8 cellular contexts compared by ENCODE assay signal in genomic region chr1:243842978-243843490, GRCh38. TPM values are rescaled to one million over a fixed set of nuclear protein-coding genes. Genes with fewer than 3 reads are reported as not detected.
DNase-seq lines count a peak whose midpoint lies in the region; ATAC-seq and TF ChIP-seq lines count a peak whose summit lies in the region.

No MANE protein-coding gene starts in this region.

- H3K79me2 ChIP-seq in fibroblast of lung (ENCODE audit: control insufficient read depth, insufficient read depth, low read length), result peaks cover 50% of the 10 kb centered on the region

- peaks cover 12% of the 10 kb centered on the region for H3K4me1 Mint-ChIP-seq in WTC11

- H3K4me3 ChIP-seq in fibroblast of lung (replicated peaks in 1 of 4; ENCODE audit: control extremely low read depth in 1 of 4, insufficient read depth in 1 of 4, low read depth in 3 of 4, low read length in 4 of 4), result peak overlapping the region in 3 of 4 experiments; percentile 1 to 25 (median 17)

- H3K27me3 Mint-ChIP-seq in WTC11 (ENCODE audit: low read depth), result no peaks in the 10 kb centered on the region

- H3K27me3 ChIP-seq in fibroblast of lung (ENCODE audit: control insufficient read depth, insufficient read depth, low read length), result no peaks in the 10 kb centered on the region

- peak; percentile 68 for DNase-seq in GM03348 (ENCODE audit: low spot score)
- DNase-seq in WTC11 (ENCODE audit: low spot score), result no peak
- peak; percentile 82 to 85 for DNase-seq in fibroblast of lung (ENCODE audit: low read depth in 2 of 2)
- no peak for DNase-seq in sciatic nerve (ENCODE audit: low spot score)
- DNase-seq in SKM-1 (lab: John Stamatoyannopoulos, UW; ENCODE audit: unreplicated experiment), result no peak
- no peak for DNase-seq in NCI-H526 treated with DMSO at 0.1 percent for 48 hours (lab: John Stamatoyannopoulos, UW)

- H3K27ac Mint-ChIP-seq in WTC11, result peak overlapping the region; percentile 50

- no peak overlapping the region for H2AFZ ChIP-seq in fibroblast of lung (ENCODE audit: low read length)

- CTCF ChIA-PET in WTC11 (lab: Charles Lee), result no interaction called here

- no peaks in the 10 kb centered on the region; the same call in 1 of the 2 replicates for H3K9me3 Mint-ChIP-seq in WTC11

- intact Hi-C loops in sciatic nerve (cut with DNase I), result no loop called here

- H3K36me3 Mint-ChIP-seq in WTC11, result no peaks in the 10 kb centered on the region

- H3K4me2 ChIP-seq in fibroblast of lung (ENCODE audit: extremely low read depth, insufficient read depth, low read length), result peak overlapping the region; percentile 83

- no peak overlapping the region for H3K4me3 Mint-ChIP-seq in WTC11

- TF ChIP-seq CTCF in WTC11 (IDR thresholded peaks at IDR 0.05), result no peak
- TF ChIP-seq CTCF in fibroblast of lung (conservative IDR thresholded peaks at IDR 0.05 in 1 of 2, IDR thresholded peaks at IDR 0.05 in 1 of 2; ENCODE audit: low read depth in 1 of 2, low read length in 2 of 2), result no peak

- no peaks in the 10 kb centered on the region for H3K36me3 ChIP-seq in fibroblast of lung (ENCODE audit: control insufficient read depth, insufficient read depth, low read length)

- peak overlapping the region; percentile 36 for H3K27ac ChIP-seq in fibroblast of lung (ENCODE audit: insufficient read depth, low read length)

- H3K4me1 ChIP-seq in fibroblast of lung (ENCODE audit: control insufficient read depth, extremely low read depth, insufficient read depth, low read length), result peaks cover 11% of the 10 kb centered on the region

- POLR2A ChIA-PET in WTC11 (lab: Charles Lee), result no interaction called here

- H4K20me1 ChIP-seq in fibroblast of lung (ENCODE audit: control insufficient read depth, extremely low read depth, insufficient read depth, low read length), result peaks cover 4% of the 10 kb centered on the region

- ATAC-seq in WTC11, result peak; percentile 36; the same call in 1 of the 2 replicates
- peak; percentile 92 for ATAC-seq in sciatic nerve
- ATAC-seq in GM21786 (IDR thresholded peaks at IDR 0.05; ENCODE audit: unreplicated experiment), result no peak
- ATAC-seq in GM19351 (IDR thresholded peaks at IDR 0.05; ENCODE audit: unreplicated experiment), result no peak

- H3K9me3 ChIP-seq in fibroblast of lung (ENCODE audit: control insufficient read depth, insufficient read depth, low read depth, low read length), result no peaks in the 10 kb centered on the region

- H3K9ac ChIP-seq in fibroblast of lung (ENCODE audit: insufficient read depth, low read length), result no peak overlapping the region

TF ChIP-seq in WTC11, 78 proteins besides CTCF, POLR2A, EP300 and RAD21:
- no peak for TF ChIP-seq GABPB1 (CRISPR knock-in tag; IDR thresholded peaks at IDR 0.05)
- TF ChIP-seq TEAD4 (CRISPR knock-in tag; IDR thresholded peaks at IDR 0.05), result no peak
- no peak for TF ChIP-seq IRF2 (CRISPR knock-in tag; IDR thresholded peaks at IDR 0.05; ENCODE audit: borderline replicate concordance, low read depth)
- TF ChIP-seq CREB1 (CRISPR knock-in tag; IDR thresholded peaks at IDR 0.05), result no peak
- no peak for TF ChIP-seq NR3C1 (CRISPR knock-in tag; conservative IDR thresholded peaks at IDR 0.05; ENCODE audit: low read depth)
- TF ChIP-seq NR2C2 (CRISPR knock-in tag; IDR thresholded peaks at IDR 0.05), result no peak
- TF ChIP-seq STAT6 (CRISPR knock-in tag; conservative IDR thresholded peaks at IDR 0.05; ENCODE audit: low read depth), result no peak
- no peak for TF ChIP-seq FOXJ3 (CRISPR knock-in tag; IDR thresholded peaks at IDR 0.05; ENCODE audit: borderline replicate concordance)
- no peak for TF ChIP-seq ZMAT4 (CRISPR knock-in tag; IDR thresholded peaks at IDR 0.05)
- TF ChIP-seq NFYB (CRISPR knock-in tag; conservative IDR thresholded peaks at IDR 0.05; ENCODE audit: low read depth), result no peak
- TF ChIP-seq CDX4 (CRISPR knock-in tag; IDR thresholded peaks at IDR 0.05; ENCODE audit: borderline replicate concordance), result no peak
- TF ChIP-seq HMGXB4 (CRISPR knock-in tag; IDR thresholded peaks at IDR 0.05), result no peak
- TF ChIP-seq SMAD4 (CRISPR knock-in tag; IDR thresholded peaks at IDR 0.05), result no peak
- no peak for TF ChIP-seq ZNF425 (CRISPR knock-in tag; conservative IDR thresholded peaks at IDR 0.05)
- no peak for TF ChIP-seq ZNF512 (CRISPR knock-in tag; IDR thresholded peaks at IDR 0.05; ENCODE audit: borderline replicate concordance)
- TF ChIP-seq ELF4 (CRISPR knock-in tag; IDR thresholded peaks at IDR 0.05; ENCODE audit: low read depth), result no peak
- TF ChIP-seq CBFB (CRISPR knock-in tag; IDR thresholded peaks at IDR 0.05; ENCODE audit: low read depth), result no peak
- no peak for TF ChIP-seq NFATC4 (CRISPR knock-in tag; IDR thresholded peaks at IDR 0.05)

RNA-seq across cellular contexts. Expression of gene AKT3, which starts 7.0 kb away (rescaled TPM):
- total RNA-seq in WTC11 (2021) (34.5 to 38.5 TPM (median 34.6 TPM) in 3 replicates), fibroblast of lung (33.1 and 37.8 TPM in 2 replicates), sciatic nerve (143 TPM)
- 24.6 and 42.0 TPM in 2 replicates for polyA plus RNA-seq in fibroblast of lung
- 18.2 and 29.9 TPM in 2 replicates for polyA plus RNA-seq in fibroblast of lung (2012)
- 7.2 and 14.8 TPM in 2 replicates for polyA minus RNA-seq in fibroblast of lung (ENCODE audit: low replicate concordance)

Comparison
In these comparisons a context has a peak if more than half of its experiments do, and no peak if none do; other contexts are left out.
1. DNase-seq: peak in GM03348 (single experiment) and fibroblast of lung (2 of 2); none in WTC11 (single experiment), sciatic nerve (single experiment), SKM-1 (single experiment) and NCI-H526 treated with DMSO at 0.1 percent for 48 hours (single experiment).
2. ATAC-seq: peak in WTC11 (single experiment) and sciatic nerve (single experiment); none in GM21786 (single experiment) and GM19351 (single experiment).